1 cellular context compared by ENCODE assay signal in the genomic region with DNA sequence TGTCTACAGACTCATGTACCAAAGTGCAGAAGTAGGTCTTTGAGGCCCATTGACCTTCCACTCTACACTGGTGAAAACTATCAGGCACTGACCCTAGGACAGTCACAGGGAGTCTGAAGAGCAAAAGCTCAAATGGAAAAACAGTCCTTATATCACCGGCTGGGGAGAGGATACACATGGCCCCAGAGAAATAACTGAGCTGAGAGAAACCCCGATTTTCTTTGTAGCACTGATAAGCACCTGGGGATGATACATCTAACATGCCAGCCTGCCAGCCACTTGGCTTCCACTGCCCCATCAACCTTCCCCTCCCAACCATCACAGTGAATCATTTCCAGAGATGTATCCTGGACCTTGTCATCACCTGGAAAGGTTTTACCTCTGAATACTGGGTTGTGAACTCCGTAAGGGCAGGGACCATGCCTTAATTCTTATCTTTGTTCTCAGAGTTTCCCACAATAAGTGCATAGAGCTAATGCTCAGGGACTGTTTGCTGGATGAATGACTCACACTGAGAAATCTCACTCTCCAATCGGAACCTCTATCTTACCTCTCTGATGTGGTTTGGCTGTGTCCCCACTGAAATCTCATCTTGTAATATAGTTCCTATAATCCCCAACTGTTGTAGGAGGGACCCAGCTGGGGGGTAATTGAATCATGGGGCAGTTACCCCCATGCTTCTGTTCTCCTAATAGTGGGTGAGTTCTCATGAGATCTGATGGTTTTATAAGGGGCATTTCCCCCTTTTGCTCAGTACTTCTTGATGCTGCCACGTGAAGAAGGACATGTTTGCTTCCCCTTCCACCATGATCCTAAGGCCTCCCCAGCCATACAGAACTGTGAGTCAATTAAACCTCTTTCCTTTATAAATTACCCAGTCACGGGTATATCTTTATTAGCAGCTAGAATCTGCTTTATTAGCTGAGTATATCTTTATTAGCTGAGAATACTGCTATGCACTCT.
TF ChIP-seq lines count a peak whose summit lies in the region.

No MANE protein-coding gene starts in this region.

TF ChIP-seq in GM23338, 12 proteins besides CTCF, POLR2A, EP300 and RAD21 (continued from another document):
- TF ChIP-seq, protein P1, sequence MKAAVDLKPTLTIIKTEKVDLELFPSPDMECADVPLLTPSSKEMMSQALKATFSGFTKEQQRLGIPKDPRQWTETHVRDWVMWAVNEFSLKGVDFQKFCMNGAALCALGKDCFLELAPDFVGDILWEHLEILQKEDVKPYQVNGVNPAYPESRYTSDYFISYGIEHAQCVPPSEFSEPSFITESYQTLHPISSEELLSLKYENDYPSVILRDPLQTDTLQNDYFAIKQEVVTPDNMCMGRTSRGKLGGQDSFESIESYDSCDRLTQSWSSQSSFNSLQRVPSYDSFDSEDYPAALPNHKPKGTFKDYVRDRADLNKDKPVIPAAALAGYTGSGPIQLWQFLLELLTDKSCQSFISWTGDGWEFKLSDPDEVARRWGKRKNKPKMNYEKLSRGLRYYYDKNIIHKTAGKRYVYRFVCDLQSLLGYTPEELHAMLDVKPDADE (IDR thresholded peaks at IDR 0.05), result no peak
- TF ChIP-seq ZNF114 (CRISPR knock-in tag; IDR thresholded peaks at IDR 0.05), result no peak
- no peak for TF ChIP-seq POLR2AphosphoS5 (IDR thresholded peaks at IDR 0.05; ENCODE audit: low read depth)
- no peak for TF ChIP-seq CREB1 (CRISPR knock-in tag; IDR thresholded peaks at IDR 0.05; ENCODE audit: low read depth)
- TF ChIP-seq, protein P2, sequence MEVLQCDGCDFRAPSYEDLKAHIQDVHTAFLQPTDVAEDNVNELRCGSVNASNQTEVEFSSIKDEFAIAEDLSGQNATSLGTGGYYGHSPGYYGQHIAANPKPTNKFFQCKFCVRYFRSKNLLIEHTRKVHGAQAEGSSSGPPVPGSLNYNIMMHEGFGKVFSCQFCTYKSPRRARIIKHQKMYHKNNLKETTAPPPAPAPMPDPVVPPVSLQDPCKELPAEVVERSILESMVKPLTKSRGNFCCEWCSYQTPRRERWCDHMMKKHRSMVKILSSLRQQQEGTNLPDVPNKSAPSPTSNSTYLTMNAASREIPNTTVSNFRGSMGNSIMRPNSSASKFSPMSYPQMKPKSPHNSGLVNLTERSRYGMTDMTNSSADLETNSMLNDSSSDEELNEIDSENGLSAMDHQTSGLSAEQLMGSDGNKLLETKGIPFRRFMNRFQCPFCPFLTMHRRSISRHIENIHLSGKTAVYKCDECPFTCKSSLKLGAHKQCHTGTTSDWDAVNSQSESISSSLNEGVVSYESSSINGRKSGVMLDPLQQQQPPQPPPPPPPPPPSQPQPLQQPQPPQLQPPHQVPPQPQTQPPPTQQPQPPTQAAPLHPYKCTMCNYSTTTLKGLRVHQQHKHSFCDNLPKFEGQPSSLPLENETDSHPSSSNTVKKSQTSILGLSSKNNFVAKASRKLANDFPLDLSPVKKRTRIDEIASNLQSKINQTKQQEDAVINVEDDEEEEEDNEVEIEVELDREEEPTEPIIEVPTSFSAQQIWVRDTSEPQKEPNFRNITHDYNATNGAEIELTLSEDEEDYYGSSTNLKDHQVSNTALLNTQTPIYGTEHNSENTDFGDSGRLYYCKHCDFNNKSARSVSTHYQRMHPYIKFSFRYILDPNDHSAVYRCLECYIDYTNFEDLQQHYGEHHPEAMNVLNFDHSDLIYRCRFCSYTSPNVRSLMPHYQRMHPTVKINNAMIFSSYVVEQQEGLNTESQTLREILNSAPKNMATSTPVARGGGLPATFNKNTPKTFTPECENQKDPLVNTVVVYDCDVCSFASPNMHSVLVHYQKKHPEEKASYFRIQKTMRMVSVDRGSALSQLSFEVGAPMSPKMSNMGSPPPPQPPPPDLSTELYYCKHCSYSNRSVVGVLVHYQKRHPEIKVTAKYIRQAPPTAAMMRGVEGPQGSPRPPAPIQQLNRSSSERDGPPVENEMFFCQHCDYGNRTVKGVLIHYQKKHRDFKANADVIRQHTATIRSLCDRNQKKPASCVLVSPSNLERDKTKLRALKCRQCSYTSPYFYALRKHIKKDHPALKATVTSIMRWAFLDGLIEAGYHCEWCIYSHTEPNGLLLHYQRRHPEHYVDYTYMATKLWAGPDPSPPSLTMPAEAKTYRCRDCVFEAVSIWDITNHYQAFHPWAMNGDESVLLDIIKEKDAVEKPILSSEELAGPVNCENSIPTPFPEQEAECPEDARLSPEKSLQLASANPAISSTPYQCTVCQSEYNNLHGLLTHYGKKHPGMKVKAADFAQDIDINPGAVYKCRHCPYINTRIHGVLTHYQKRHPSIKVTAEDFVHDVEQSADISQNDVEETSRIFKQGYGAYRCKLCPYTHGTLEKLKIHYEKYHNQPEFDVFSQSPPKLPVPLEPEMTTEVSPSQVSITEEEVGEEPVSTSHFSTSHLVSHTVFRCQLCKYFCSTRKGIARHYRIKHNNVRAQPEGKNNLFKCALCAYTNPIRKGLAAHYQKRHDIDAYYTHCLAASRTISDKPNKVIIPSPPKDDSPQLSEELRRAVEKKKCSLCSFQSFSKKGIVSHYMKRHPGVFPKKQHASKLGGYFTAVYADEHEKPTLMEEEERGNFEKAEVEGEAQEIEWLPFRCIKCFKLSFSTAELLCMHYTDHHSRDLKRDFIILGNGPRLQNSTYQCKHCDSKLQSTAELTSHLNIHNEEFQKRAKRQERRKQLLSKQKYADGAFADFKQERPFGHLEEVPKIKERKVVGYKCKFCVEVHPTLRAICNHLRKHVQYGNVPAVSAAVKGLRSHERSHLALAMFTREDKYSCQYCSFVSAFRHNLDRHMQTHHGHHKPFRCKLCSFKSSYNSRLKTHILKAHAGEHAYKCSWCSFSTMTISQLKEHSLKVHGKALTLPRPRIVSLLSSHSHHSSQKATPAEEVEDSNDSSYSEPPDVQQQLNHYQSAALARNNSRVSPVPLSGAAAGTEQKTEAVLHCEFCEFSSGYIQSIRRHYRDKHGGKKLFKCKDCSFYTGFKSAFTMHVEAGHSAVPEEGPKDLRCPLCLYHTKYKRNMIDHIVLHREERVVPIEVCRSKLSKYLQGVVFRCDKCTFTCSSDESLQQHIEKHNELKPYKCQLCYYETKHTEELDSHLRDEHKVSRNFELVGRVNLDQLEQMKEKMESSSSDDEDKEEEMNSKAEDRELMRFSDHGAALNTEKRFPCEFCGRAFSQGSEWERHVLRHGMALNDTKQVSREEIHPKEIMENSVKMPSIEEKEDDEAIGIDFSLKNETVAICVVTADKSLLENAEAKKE (CRISPR knock-in tag; IDR thresholded peaks at IDR 0.05), result no peak
- no peak for TF ChIP-seq JUNB (IDR thresholded peaks at IDR 0.05; ENCODE audit: unreplicated experiment)
TF ChIP-seq in GM23338: peak in this region for 0.
